16 cellular contexts compared by ENCODE assay signal in the genomic region with DNA sequence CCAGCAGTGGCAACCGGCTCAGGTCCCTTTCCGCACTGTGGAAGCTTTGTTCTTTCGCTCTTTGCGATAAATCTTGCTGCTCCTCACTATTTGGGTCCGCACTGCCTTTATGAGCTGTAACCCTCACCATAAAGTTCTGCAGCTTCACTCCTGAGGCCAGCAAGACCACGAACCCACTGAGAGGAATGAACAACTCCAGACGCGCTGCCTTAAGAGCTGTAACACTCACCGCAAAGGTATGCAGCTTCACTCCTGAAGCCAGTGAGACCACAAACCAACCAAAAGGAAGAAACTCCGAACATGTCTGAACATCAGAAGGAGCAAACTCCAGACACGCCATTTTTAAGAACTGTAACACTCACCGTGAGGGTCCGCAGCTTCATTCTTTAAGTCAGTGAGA.
DNase-seq lines count a peak whose midpoint lies in the region; ATAC-seq and TF ChIP-seq lines count a peak whose summit lies in the region.
"Had no signal": no experiment of that assay in that cellular context is flagged by ENCODE, and none has a peak within 500 bp of the region (broad histone marks: within the 10 kb centered on the region; RNA-seq: fewer than 3 reads in every experiment).

No MANE protein-coding gene starts in this region.

- H3K27me3 ChIP-seq in BLaER1 (no peaks in the 10 kb centered on the region), kidney epithelial cell (ENCODE audit: control insufficient read depth, insufficient read depth, low read length) (no peaks in the 10 kb centered on the region)
- H3K27me3 ChIP-seq: BLaER1 treated with 17β-estradiol and CSF1 and Interleukin-3, amounts not matched to agents 10 nM and 100 nM had no signal

- H4K20me1 ChIP-seq in BLaER1: no peaks in the 10 kb centered on the region
- H4K20me1 ChIP-seq: BLaER1 treated with 17β-estradiol and CSF1 and Interleukin-3, amounts not matched to agents 10 nM and 100 nM had no signal

- in situ Hi-C loops in astrocyte of the cerebellum (cut with HindIII; ENCODE audit: low sequenced_read_pairs): no loop called here

- ATAC-seq in HG02852 (IDR thresholded peaks at IDR 0.05; ENCODE audit: unreplicated experiment): no peak

- 0 out of 2 replicates have a peak overlapping the region, but pooled peaks have one; percentile 7 for H3K4me3 ChIP-seq in BLaER1
- H3K4me3 ChIP-seq in astrocyte of the cerebellum (ENCODE audit: low read depth, low read length): no peak overlapping the region
- no peak overlapping the region for H3K4me3 ChIP-seq in kidney epithelial cell (ENCODE audit: low read depth, low read length)

- H3K9ac ChIP-seq in BLaER1: no peak overlapping the region
- H3K9ac ChIP-seq: BLaER1 treated with 17β-estradiol and CSF1 and Interleukin-3, amounts not matched to agents 10 nM and 100 nM had no signal

- DNase-seq in LHCN-M2 (ENCODE audit: low read depth) (peak; percentile 14), astrocyte of the cerebellum (ENCODE audit: low read depth) (peak; percentile 35), kidney epithelial cell (ENCODE audit: low read depth) (peak; percentile 18), NCI-H526 treated with DMSO at 0.1 percent for 48 hours (lab: John Stamatoyannopoulos, UW) (no peak), inferior parietal cortex (ENCODE audit: extremely low spot score) (no peak)
- DNase-seq in stimulated activated CD4-positive, alpha-beta T cell treated with anti-CD3 and anti-CD28 coated beads, Interleukin-1b, Interleukin-23, amount 100 ng/mL, for 48 hours: no peak
- DNase-seq: H7, Kasumi-1, NCI-H1105 treated with DMSO at 0.1 percent for 48 hours, NCI-H187, NCI-H69, RPMI8226, SIG-M5 had no signal

- no peak overlapping the region for H3K27ac ChIP-seq in BLaER1
- H3K27ac ChIP-seq: BLaER1 treated with 17β-estradiol and CSF1 and Interleukin-3, amounts not matched to agents 10 nM and 100 nM had no signal

- TF ChIP-seq CTCF in astrocyte of the cerebellum (IDR thresholded peaks at IDR 0.05; ENCODE audit: low read depth, low read length, missing control alignments) (no peak), kidney epithelial cell (IDR thresholded peaks at IDR 0.05; ENCODE audit: insufficient read depth, low read length, poor library complexity, severe bottlenecking) (no peak)

- peaks cover 72% of the 10 kb centered on the region for H3K9me3 ChIP-seq in BLaER1

- no peak overlapping the region for H3K4me2 ChIP-seq in BLaER1
- H3K4me2 ChIP-seq: BLaER1 treated with 17β-estradiol and CSF1 and Interleukin-3, amounts not matched to agents 10 nM and 100 nM had no signal

- no peaks in the 10 kb centered on the region for H3K4me1 ChIP-seq in BLaER1
- H3K4me1 ChIP-seq: BLaER1 treated with 17β-estradiol and CSF1 and Interleukin-3, amounts not matched to agents 10 nM and 100 nM had no signal

- H3K36me3 ChIP-seq in BLaER1: no peaks in the 10 kb centered on the region
- no peaks in the 10 kb centered on the region for H3K36me3 ChIP-seq in kidney epithelial cell (ENCODE audit: control insufficient read depth, insufficient read depth, low read length)

Comparison
In these comparisons a context has a peak if more than half of its experiments do, and no peak if none do; other contexts are left out.
1. DNase-seq: peak in LHCN-M2 (single experiment), astrocyte of the cerebellum (single experiment) and kidney epithelial cell (single experiment); none in NCI-H526 treated with DMSO at 0.1 percent for 48 hours (single experiment), stimulated activated CD4-positive, alpha-beta T cell treated with anti-CD3 and anti-CD28 coated beads, Interleukin-1b, Interleukin-23, amount 100 ng/mL, for 48 hours (single experiment) and inferior parietal cortex (single experiment).